10 cellular contexts compared by ENCODE assay signal in genomic region chr1:36207339-36207738, GRCh38. TPM values are rescaled to one million over a fixed set of nuclear protein-coding genes. Genes with fewer than 3 reads are reported as not detected.
DNase-seq lines count a peak whose midpoint lies in the region; ATAC-seq, FAIRE-seq and TF ChIP-seq lines count a peak whose summit lies in the region.
"Had no signal": no experiment of that assay in that cellular context is flagged by ENCODE, and none has a peak within 500 bp of the region (broad histone marks: within the 10 kb centered on the region; RNA-seq: fewer than 3 reads in every experiment).

No MANE protein-coding gene starts in this region.

- H3K4me1 Mint-ChIP-seq in activated T-cell treated with anti-CD3 and anti-CD28 coated beads, Interleukin-2, amount 50 U/mL, for 24 hours (ENCODE audit: low read depth) = peaks cover 17% of the 10 kb centered on the region

- FAIRE-seq in bronchial epithelial cell (lab: Jason Lieb, UNC) = no peak

- H3K27ac Mint-ChIP-seq in activated T-cell treated with anti-CD3 and anti-CD28 coated beads, Interleukin-2, amount 50 U/mL, for 24 hours = peak overlapping the region; percentile 77

- peaks cover 27% of the 10 kb centered on the region for H3K4me1 ChIP-seq in lower lobe of right lung

- H3K4me3 ChIP-seq in bronchial epithelial cell (ENCODE audit: low read depth, low read length) (no peak overlapping the region), lower lobe of right lung (no peak overlapping the region)
- H3K4me3 ChIP-seq: SK-N-MC had no signal

- H3K36me3 ChIP-seq in bronchial epithelial cell (ENCODE audit: control insufficient read depth, insufficient read depth, low read length) (no peaks in the 10 kb centered on the region), lower lobe of right lung (no peaks in the 10 kb centered on the region)

- ATAC-seq in lower lobe of right lung (peak; percentile 69 to 73), GM18909 (IDR thresholded peaks at IDR 0.05; ENCODE audit: poor library complexity, unreplicated experiment) (no peak), GM21515 (IDR thresholded peaks at IDR 0.05; ENCODE audit: unreplicated experiment) (no peak)

- H3K27me3 ChIP-seq in bronchial epithelial cell (ENCODE audit: control insufficient read depth, insufficient read depth, low read length) (no peaks in the 10 kb centered on the region), lower lobe of right lung (ENCODE audit: low read depth) (no peaks in the 10 kb centered on the region)

- H3K4me3 Mint-ChIP-seq in activated T-cell treated with anti-CD3 and anti-CD28 coated beads, Interleukin-2, amount 50 U/mL, for 24 hours = no peak overlapping the region

- intact Hi-C loops in lower lobe of right lung (cut with DNase I) = no loop called here

- no peaks in the 10 kb centered on the region for H3K9me3 ChIP-seq in lower lobe of right lung

- no peaks in the 10 kb centered on the region for H3K36me3 Mint-ChIP-seq in activated T-cell treated with anti-CD3 and anti-CD28 coated beads, Interleukin-2, amount 50 U/mL, for 24 hours (ENCODE audit: low read depth)

- no peaks in the 10 kb centered on the region for H3K9me3 Mint-ChIP-seq in activated T-cell treated with anti-CD3 and anti-CD28 coated beads, Interleukin-2, amount 50 U/mL, for 24 hours

- no peak for DNase-seq in activated T-cell treated with anti-CD3 and anti-CD28 coated beads, Interleukin-2, amount 50 U/mL, for 24 hours
- DNase-seq in activated T-cell treated with anti-CD3 and anti-CD28 coated beads, Interleukin-2, amount 50 U/mL, for 1 hour = no peak
- DNase-seq in bronchial epithelial cell (ENCODE audit: low read depth) (peak; percentile 24), lower lobe of right lung (peak; percentile 74), ureter (ENCODE audit: low spot score) (peak; percentile 59), NCI-H187 treated with DMSO at 0.1 percent for 48 hours (lab: John Stamatoyannopoulos, UW) (no peak)
- DNase-seq: activated naive CD4-positive, alpha-beta T cell treated with Interleukin-2 at 50 U/mL for 16 hours had no signal

- no peak overlapping the region for H3K27ac ChIP-seq in lower lobe of right lung
- H3K27ac ChIP-seq: SK-N-MC had no signal

- H3K27me3 Mint-ChIP-seq in activated T-cell treated with anti-CD3 and anti-CD28 coated beads, Interleukin-2, amount 50 U/mL, for 24 hours = no peaks in the 10 kb centered on the region

- no peak for TF ChIP-seq CTCF in bronchial epithelial cell (IDR thresholded peaks at IDR 0.05; ENCODE audit: insufficient read depth, low read length, severe bottlenecking)
- TF ChIP-seq CTCF in lower lobe of right lung (IDR thresholded peaks at IDR 0.05) = no peak

RNA-seq across cellular contexts. Expression of gene THRAP3, which starts 16.9 kb away (rescaled TPM):
- total RNA-seq in bronchial epithelial cell = 82.3 and 82.4 TPM in 2 replicates
- 81.0 TPM for total RNA-seq in lower lobe of right lung
- total RNA-seq in ureter = 129 TPM

RNA-seq across cellular contexts. Expression of gene MAP7D1, which starts 51.4 kb away (rescaled TPM):
- total RNA-seq in bronchial epithelial cell (54.5 and 75.1 TPM in 2 replicates), lower lobe of right lung (120 TPM), ureter (68.3 TPM)

RNA-seq across cellular contexts. Expression of gene TRAPPC3, which starts 58.1 kb away (rescaled TPM):
- total RNA-seq in bronchial epithelial cell (86.8 and 105 TPM in 2 replicates), lower lobe of right lung (60.3 TPM), ureter (55.0 TPM)

Comparison
In these comparisons a context has a peak if more than half of its experiments do, and no peak if none do; other contexts are left out.
1. DNase-seq: peak in bronchial epithelial cell (single experiment), lower lobe of right lung (single experiment) and ureter (single experiment); none in activated T-cell treated with anti-CD3 and anti-CD28 coated beads, Interleukin-2, amount 50 U/mL, for 24 hours (single experiment), activated T-cell treated with anti-CD3 and anti-CD28 coated beads, Interleukin-2, amount 50 U/mL, for 1 hour (single experiment) and NCI-H187 treated with DMSO at 0.1 percent for 48 hours (single experiment).
2. ATAC-seq: peak in lower lobe of right lung (2 of 2); none in GM18909 (single experiment) and GM21515 (single experiment).